ENCODE assay signal across 28 cellular contexts in genomic region chrX:36930491-36930890, GRCh38.
"Had no signal": no experiment of that assay in that cellular context is flagged by ENCODE, and none has a peak within 500 bp of the region (broad histone marks: within the 10 kb centered on the region; RNA-seq: fewer than 3 reads in every experiment).

No MANE protein-coding gene starts in this region.

- H3K4me1 Mint-ChIP-seq: endodermal cell had no signal

- H3K27ac ChIP-seq: colonic mucosa, coronary artery, dorsolateral prefrontal cortex, epithelial cell of prostate, esophagus muscularis mucosa, esophagus squamous epithelium, foreskin keratinocyte, gastrocnemius medialis, gastroesophageal sphincter, heart left ventricle, heart right ventricle had no signal

- FAIRE-seq: colon, endometrium, frontal cortex had no signal

- H3K9me3 ChIP-seq: colonic mucosa had no signal

- H3K36me3 ChIP-seq: colonic mucosa, esophagus muscularis mucosa, esophagus squamous epithelium, gastrocnemius medialis, gastroesophageal sphincter, heart left ventricle, heart right ventricle had no signal

- H3K4me3 ChIP-seq: colonic mucosa, coronary artery, dorsolateral prefrontal cortex, esophagus muscularis mucosa, esophagus squamous epithelium, gastrocnemius medialis, gastroesophageal sphincter, heart left ventricle, heart right ventricle had no signal

- H3K4me1 ChIP-seq: colonic mucosa, esophagus muscularis mucosa, esophagus squamous epithelium, foreskin keratinocyte, gastrocnemius medialis, gastroesophageal sphincter, heart left ventricle, heart right ventricle had no signal

- H3K27me3 ChIP-seq: colonic mucosa, esophagus muscularis mucosa, esophagus squamous epithelium, foreskin keratinocyte, gastrocnemius medialis, gastroesophageal sphincter, heart left ventricle had no signal

- H3K27ac Mint-ChIP-seq: dendritic cell treated with granulocyte-macrophage colony-stimulating factor and Interleukin-4, amounts not matched to agents 40 ng/mL and 50 ng/mL, for 4 days; effector memory CD8-positive, alpha-beta T cell; endodermal cell had no signal

- ATAC-seq: effector memory CD8-positive, alpha-beta T cell; esophagus mucosa; foreskin keratinocyte; gastrocnemius medialis; gastroesophageal sphincter; heart left ventricle; heart right ventricle had no signal

- H3K4me3 Mint-ChIP-seq: dendritic cell treated with granulocyte-macrophage colony-stimulating factor and Interleukin-4, amounts not matched to agents 40 ng/mL and 50 ng/mL, for 4 days; effector memory CD8-positive, alpha-beta T cell; endodermal cell had no signal

- H3K27me3 Mint-ChIP-seq: dendritic cell treated with granulocyte-macrophage colony-stimulating factor and Interleukin-4, amounts not matched to agents 40 ng/mL and 50 ng/mL, for 4 days; effector memory CD8-positive, alpha-beta T cell had no signal

- DNase-seq: colonic mucosa; cortex of kidney; dermis blood vessel endothelial cell; dorsolateral prefrontal cortex; effector CD4-positive, alpha-beta T cell; effector CD8-positive, alpha-beta T cell; effector memory CD4-positive, alpha-beta T cell; effector memory CD8-positive, alpha-beta T cell; endodermal cell; erythroblast; esophagus squamous epithelium; foreskin fibroblast; foreskin keratinocyte; foreskin melanocyte; gastrocnemius medialis; glutamatergic neuron; head of caudate nucleus; heart left ventricle; heart right ventricle had no signal

- H3K9me3 Mint-ChIP-seq: effector memory CD8-positive, alpha-beta T cell had no signal
